ENCODE assay signal across 8 cellular contexts in the genomic region with DNA sequence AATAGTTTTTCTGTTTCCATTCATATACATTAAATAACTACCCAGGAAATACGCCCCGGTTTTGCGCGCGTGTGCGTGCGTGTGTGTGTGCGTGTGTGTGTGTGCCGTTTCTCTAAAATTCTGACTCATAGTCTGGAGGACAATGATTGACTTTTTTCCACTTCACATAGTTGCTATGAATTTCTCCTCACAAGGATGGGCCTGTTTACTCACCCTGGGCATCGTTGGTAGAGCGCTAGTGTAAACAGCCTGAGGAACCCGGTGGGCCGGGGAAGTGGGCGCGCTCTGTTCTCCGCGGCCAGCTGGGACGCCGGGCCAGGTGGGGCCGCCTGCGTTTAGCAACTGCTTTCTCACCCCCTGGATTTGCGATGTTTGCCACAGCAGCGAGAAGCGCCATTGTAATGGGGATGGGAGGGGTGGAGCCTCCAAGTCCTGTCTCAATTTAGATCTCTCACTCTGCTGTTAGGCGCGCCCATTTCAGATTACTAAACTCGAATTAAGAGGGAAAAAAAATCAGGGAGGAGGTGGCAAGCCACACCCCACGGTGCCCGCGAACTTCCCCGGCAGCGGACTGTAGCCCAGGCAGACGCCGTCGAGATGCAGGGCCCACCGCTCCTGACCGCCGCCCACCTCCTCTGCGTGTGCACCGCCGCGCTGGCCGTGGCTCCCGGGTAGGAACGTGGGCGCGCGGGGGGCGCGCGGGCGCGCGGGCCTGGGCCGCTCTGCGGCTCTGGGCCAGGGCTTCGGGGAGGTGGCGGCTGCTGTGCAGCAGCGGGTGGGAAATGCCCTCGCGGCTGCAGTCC. TPM values are rescaled to one million over a fixed set of nuclear protein-coding genes. Genes with fewer than 3 reads are reported as not detected.
DNase-seq lines count a peak whose midpoint lies in the region; ATAC-seq, FAIRE-seq and TF ChIP-seq lines count a peak whose summit lies in the region.

Gene CD109, plus strand, starts transcription at position 585 of the 803 bp plus-strand sequence. Its CDS starts 13 bp downstream, at position 598.

- H3K4me3 ChIP-seq in gastroesophageal sphincter (peak within 1 kb of the TSS; percentile 73 to 84), testis (peak within 1 kb of the TSS; percentile 53 to 65)

- FAIRE-seq in RCC 7860 (lab: Jason Lieb, UNC): peak; percentile 66

- H3K4me1 ChIP-seq in gastroesophageal sphincter: peaks cover 0 to 31% (median 5%) of the 10 kb centered on the region in 3 donors
- no peaks in the 10 kb centered on the region for H3K4me1 ChIP-seq in testis

- TF ChIP-seq POLR2A in gastroesophageal sphincter (IDR thresholded peaks at IDR 0.05) (peak in 1 of 2 donors; percentile 21), testis (IDR thresholded peaks at IDR 0.05) (no peak)

- no peak for TF ChIP-seq EP300 in gastroesophageal sphincter (IDR thresholded peaks at IDR 0.05)

- peak; percentile 66 for DNase-seq in AG20443 (ENCODE audit: low spot score)
- peak; percentile 75 for DNase-seq in RCC 7860 (ENCODE audit: low spot score)
- DNase-seq in activated effector memory CD4-positive, alpha-beta T cell treated with anti-CD3 and anti-CD28 coated beads, Interleukin-2, amount 50 U/mL, for 16 hours: peak; percentile 88
- DNase-seq in occipital lobe (lab: John Stamatoyannopoulos, UW): peak; percentile 4
- peak; percentile 40 for DNase-seq in testis

- H3K9me3 ChIP-seq in gastroesophageal sphincter (no peaks in the 10 kb centered on the region), testis (no peaks in the 10 kb centered on the region)

- H3K27ac ChIP-seq in gastroesophageal sphincter: peak within 1 kb of the TSS; percentile 30 to 89 (median 83)
- H3K27ac ChIP-seq in testis: peak within 1 kb of the TSS in 1 of 2 donors; percentile 28

- H3K27me3 ChIP-seq in gastroesophageal sphincter: no peaks in the 10 kb centered on the region
- no peaks in the 10 kb centered on the region for H3K27me3 ChIP-seq in testis

- WGBS in gastroesophageal sphincter (ENCODE audit: low coverage in 1 of 2), 2 donors: 0 to 4% methylated on average over 9 to 27 of the region's 61 CpGs
- 6 to 11% methylated on average over 27 to 43 of the region's 61 CpGs for WGBS in testis, 2 donors

- intact Hi-C loops in testis (cut with DNase I; ENCODE audit: low total_unique reads): no loop called here

- TF ChIP-seq CTCF in gastroesophageal sphincter (IDR thresholded peaks at IDR 0.05): no peak
- no peak for TF ChIP-seq CTCF in testis (IDR thresholded peaks at IDR 0.05)

- H3K36me3 ChIP-seq in gastroesophageal sphincter (no peaks in the 10 kb centered on the region), testis (ENCODE audit: low read depth, missing control alignments) (no peaks in the 10 kb centered on the region)

- ATAC-seq in GM19035 (IDR thresholded peaks at IDR 0.05; ENCODE audit: unreplicated experiment) (peak; percentile 64), HG03378 (IDR thresholded peaks at IDR 0.05; ENCODE audit: unreplicated experiment) (peak; percentile 57), gastroesophageal sphincter (peak; percentile 80)

RNA-seq across cellular contexts. Expression of gene CD109, which starts in this region (rescaled TPM):
- total RNA-seq in gastroesophageal sphincter (10 to 100 TPM in 3 of 4 donors, 1 to 10 TPM in 1; 7.9 to 27.0 (median 19.8) TPM), occipital lobe (1.6 TPM), testis (1 to 10 TPM; 4.0 to 5.4 TPM)
- polyA plus RNA-seq in testis (ENCODE audit: insufficient read depth, low read depth, low replicate concordance): 7.0 TPM

Comparison
In these comparisons a context has a peak if more than half of its experiments do, and no peak if none do; other contexts are left out.
1. DNase-seq: peak in every context shown above with its lines; median percentile 88 in activated effector memory CD4-positive, alpha-beta T cell treated with anti-CD3 and anti-CD28 coated beads, Interleukin-2, amount 50 U/mL, for 16 hours; 75 in RCC 7860; 66 in AG20443; 40 in testis; 4 in occipital lobe.